ENCODE assay signal across 28 cellular contexts in genomic region chr1:208467401-208467800, GRCh38.
"Had no signal": no experiment of that assay in that cellular context is flagged by ENCODE, and none has a peak within 500 bp of the region (broad histone marks: within the 10 kb centered on the region; RNA-seq: fewer than 3 reads in every experiment).

No MANE protein-coding gene starts in this region.

- H3K36me3 Mint-ChIP-seq: stimulated activated effector memory CD8-positive, alpha-beta T cell treated with anti-CD3 and anti-CD28 coated beads, Interleukin-12 subunit alpha, Interleukin-12 subunit beta, amount 100 ng/mL, for 72 hours; stimulated activated memory B cell treated with anti-CD40 and anti-IgM and Interleukin-4, amounts not matched to agents 10 μg/mL and 1 μg/mL and 100 μg/mL, for 72 hours; stimulated activated naive B cell treated with anti-CD40 and anti-IgM and Interleukin-4, amounts not matched to agents 10 μg/mL and 1 μg/mL and 100 μg/mL, for 72 hours; type B pancreatic cell had no signal

- H3K9me3 Mint-ChIP-seq: stimulated activated effector memory CD8-positive, alpha-beta T cell treated with anti-CD3 and anti-CD28 coated beads, Interleukin-12 subunit alpha, Interleukin-12 subunit beta, amount 100 ng/mL, for 72 hours; stimulated activated memory B cell treated with anti-CD40 and anti-IgM and Interleukin-4, amounts not matched to agents 10 μg/mL and 1 μg/mL and 100 μg/mL, for 72 hours; stimulated activated naive B cell treated with anti-CD40 and anti-IgM and Interleukin-4, amounts not matched to agents 10 μg/mL and 1 μg/mL and 100 μg/mL, for 72 hours; stimulated activated naive CD8-positive, alpha-beta T cell treated with anti-CD3 and anti-CD28 coated beads, Interleukin-15, amount 100 ng/mL, for 72 hours; stimulated activated naive CD8-positive, alpha-beta T cell treated with anti-CD3 and anti-CD28 coated beads, Interleukin-15, Interleukin-2, amounts not matched to agents 100 ng/mL and 50 ng/mL, for 24 hours; type B pancreatic cell had no signal

- H3K4me1 Mint-ChIP-seq: stimulated activated effector memory CD8-positive, alpha-beta T cell treated with anti-CD3 and anti-CD28 coated beads, Interleukin-12 subunit alpha, Interleukin-12 subunit beta, amount 100 ng/mL, for 72 hours; stimulated activated memory B cell treated with anti-CD40 and anti-IgM and Interleukin-4, amounts not matched to agents 10 μg/mL and 1 μg/mL and 100 μg/mL, for 72 hours; stimulated activated naive B cell treated with anti-CD40 and anti-IgM and Interleukin-4, amounts not matched to agents 10 μg/mL and 1 μg/mL and 100 μg/mL, for 72 hours; stimulated activated naive CD8-positive, alpha-beta T cell treated with anti-CD3 and anti-CD28 coated beads, Interleukin-15, amount 100 ng/mL, for 72 hours had no signal

- H3K36me3 ChIP-seq: stomach, suprapubic skin, thoracic aorta, thyroid gland, tibial artery, tibial nerve, transverse colon, upper lobe of left lung, upper lobe of right lung, uterus, vagina had no signal

- H3K27ac ChIP-seq: stomach, suprapubic skin, testis, thoracic aorta, thyroid gland, tibial artery, tibial nerve, transverse colon, upper lobe of left lung, upper lobe of right lung, uterus, vagina had no signal

- DNase-seq: stimulated activated CD4-positive, alpha-beta T cell treated with anti-CD3 and anti-CD28 coated beads, Interleukin-2, amount 100 ng/mL, for 48 hours; stimulated activated CD4-positive, alpha-beta T cell treated with anti-CD3 and anti-CD28 coated beads, Interleukin-4, amount 100 ng/mL, for 1 hour; stimulated activated CD4-positive, alpha-beta T cell treated with anti-CD3 and anti-CD28 coated beads, Interleukin-4, amount 100 ng/mL, for 24 hours; stimulated activated CD4-positive, alpha-beta T cell treated with anti-CD3 and anti-CD28 coated beads, Interleukin-4, amount 100 ng/mL, for 4 hours; stimulated activated CD8-positive, alpha-beta memory T cell treated with anti-CD3 and anti-CD28 coated beads, Interleukin-4, amount 100 ng/mL, for 48 hours; stimulated activated naive B cell treated with anti-CD40 and anti-IgM and Interleukin-4, amounts not matched to agents 10 μg/mL and 1 μg/mL and 100 μg/mL, for 72 hours; stimulated activated naive CD4-positive, alpha-beta T cell; stimulated activated naive CD4-positive, alpha-beta T cell treated with Interleukin-2 at 50 U/mL for 16 hours; stimulated activated naive CD8-positive, alpha-beta T cell treated with anti-CD3 and anti-CD28 coated beads, Interleukin-15, amount 100 ng/mL, for 72 hours; stimulated activated naive CD8-positive, alpha-beta T cell treated with anti-CD3 and anti-CD28 coated beads, Interleukin-15, Interleukin-2, amounts not matched to agents 100 U/mL and 50 U/mL, for 24 hours; stomach; substantia nigra; testis; thyroid gland; tibial artery; transverse colon; trophoblast cell; upper lobe of left lung; upper lobe of right lung; uterus had no signal

- H3K27me3 Mint-ChIP-seq: stimulated activated memory B cell treated with anti-CD40 and anti-IgM and Interleukin-4, amounts not matched to agents 10 μg/mL and 1 μg/mL and 100 μg/mL, for 72 hours; stimulated activated naive B cell treated with anti-CD40 and anti-IgM and Interleukin-4, amounts not matched to agents 10 μg/mL and 1 μg/mL and 100 μg/mL, for 72 hours had no signal

- H3K9me3 ChIP-seq: stomach, suprapubic skin, testis, thoracic aorta, thyroid gland, tibial artery, tibial nerve, transverse colon, upper lobe of left lung, upper lobe of right lung, uterus, vagina had no signal

- H3K27ac Mint-ChIP-seq: stimulated activated effector memory CD8-positive, alpha-beta T cell treated with anti-CD3 and anti-CD28 coated beads, Interleukin-12 subunit alpha, Interleukin-12 subunit beta, amount 100 ng/mL, for 72 hours; stimulated activated memory B cell treated with anti-CD40 and anti-IgM and Interleukin-4, amounts not matched to agents 10 μg/mL and 1 μg/mL and 100 μg/mL, for 72 hours; stimulated activated naive B cell treated with anti-CD40 and anti-IgM and Interleukin-4, amounts not matched to agents 10 μg/mL and 1 μg/mL and 100 μg/mL, for 72 hours; stimulated activated naive CD8-positive, alpha-beta T cell treated with anti-CD3 and anti-CD28 coated beads, Interleukin-15, amount 100 ng/mL, for 72 hours; stimulated activated naive CD8-positive, alpha-beta T cell treated with anti-CD3 and anti-CD28 coated beads, Interleukin-15, Interleukin-2, amounts not matched to agents 100 ng/mL and 50 ng/mL, for 24 hours; type B pancreatic cell had no signal

- H3K4me3 ChIP-seq: stomach, suprapubic skin, testis, thoracic aorta, thyroid gland, tibial artery, tibial nerve, transverse colon, upper lobe of left lung, upper lobe of right lung, uterus, vagina had no signal

- ATAC-seq: stimulated activated effector memory CD8-positive, alpha-beta T cell treated with anti-CD3 and anti-CD28 coated beads, Interleukin-12 subunit alpha, Interleukin-12 subunit beta, amount 100 ng/mL, for 72 hours; stimulated activated memory B cell treated with anti-CD40 and anti-IgM and Interleukin-4, amounts not matched to agents 10 μg/mL and 1 μg/mL and 100 μg/mL, for 72 hours; stimulated activated naive B cell treated with anti-CD40 and anti-IgM and Interleukin-4, amounts not matched to agents 10 μg/mL and 1 μg/mL and 100 μg/mL, for 72 hours; stimulated activated naive CD8-positive, alpha-beta T cell treated with anti-CD3 and anti-CD28 coated beads, Interleukin-15, amount 100 ng/mL, for 72 hours; stimulated activated naive CD8-positive, alpha-beta T cell treated with anti-CD3 and anti-CD28 coated beads, Interleukin-15, Interleukin-2, amounts not matched to agents 100 U/mL and 50 U/mL, for 24 hours; upper lobe of right lung had no signal

- H3K4me3 Mint-ChIP-seq: stimulated activated effector memory CD8-positive, alpha-beta T cell treated with anti-CD3 and anti-CD28 coated beads, Interleukin-12 subunit alpha, Interleukin-12 subunit beta, amount 100 ng/mL, for 72 hours; stimulated activated memory B cell treated with anti-CD40 and anti-IgM and Interleukin-4, amounts not matched to agents 10 μg/mL and 1 μg/mL and 100 μg/mL, for 72 hours; stimulated activated naive B cell treated with anti-CD40 and anti-IgM and Interleukin-4, amounts not matched to agents 10 μg/mL and 1 μg/mL and 100 μg/mL, for 72 hours; stimulated activated naive CD8-positive, alpha-beta T cell treated with anti-CD3 and anti-CD28 coated beads, Interleukin-15, amount 100 ng/mL, for 72 hours; stimulated activated naive CD8-positive, alpha-beta T cell treated with anti-CD3 and anti-CD28 coated beads, Interleukin-15, Interleukin-2, amounts not matched to agents 100 ng/mL and 50 ng/mL, for 24 hours; type B pancreatic cell had no signal

- H3K4me1 ChIP-seq: stomach, suprapubic skin, testis, tibial artery, tibial nerve, transverse colon, upper lobe of left lung, upper lobe of right lung, uterus, vagina had no signal

- H3K27me3 ChIP-seq: stomach, testis, thyroid gland, tibial artery, tibial nerve, transverse colon, upper lobe of left lung, upper lobe of right lung, uterus, vagina had no signal
